In the genomic region with DNA sequence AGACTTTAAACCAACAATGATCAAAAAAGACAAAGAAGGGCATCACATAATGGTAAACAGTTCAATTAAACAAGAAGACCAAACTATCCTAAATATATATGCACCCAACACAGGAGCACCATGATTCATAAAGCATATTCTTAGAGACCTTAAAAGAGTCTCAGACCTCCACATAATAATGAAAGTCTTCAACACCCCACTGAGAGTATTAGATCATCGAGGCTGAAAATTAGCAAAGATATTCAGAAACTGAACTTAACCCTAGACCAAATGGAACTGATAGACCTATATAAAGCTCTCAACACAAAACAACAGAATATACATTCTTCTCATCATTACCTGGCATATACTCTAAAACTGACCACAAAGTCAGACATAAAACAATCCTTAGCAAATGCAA, we compare ENCODE assay signal across 27 cellular contexts.
"Had no signal": no experiment of that assay in that cellular context is flagged by ENCODE, and none has a peak within 500 bp of the region (broad histone marks: within the 10 kb centered on the region; RNA-seq: fewer than 3 reads in every experiment).

No MANE protein-coding gene starts in this region.

- H3K4me1 Mint-ChIP-seq: naive B cell; naive thymus-derived CD8-positive, alpha-beta T cell; nephron progenitor cell; neural crest cell; stimulated activated effector memory CD8-positive, alpha-beta T cell treated with anti-CD3 and anti-CD28 coated beads, Interleukin-12 subunit alpha, Interleukin-12 subunit beta, amount 100 ng/mL, for 72 hours; stimulated activated naive B cell treated with anti-CD40 and anti-IgM and Interleukin-4, amounts not matched to agents 10 μg/mL and 1 μg/mL and 100 μg/mL, for 72 hours had no signal

- H3K27me3 ChIP-seq: neutrophil, pancreas, right lobe of liver, sigmoid colon, stomach, thyroid gland, tibial nerve, upper lobe of left lung, vagina had no signal

- H3K4me1 ChIP-seq: psoas muscle, right lobe of liver, sigmoid colon, stomach, thyroid gland, tibial nerve, upper lobe of left lung, vagina had no signal

- H3K4me3 Mint-ChIP-seq: naive B cell; naive thymus-derived CD8-positive, alpha-beta T cell; natural killer cell treated with Interleukin-12 subunit alpha and Interleukin-12 subunit beta and Interleukin-15 and Interleukin-18, amount 100 ng/mL, for 72 hours; nephron progenitor cell; neural crest cell; stimulated activated effector memory CD8-positive, alpha-beta T cell treated with anti-CD3 and anti-CD28 coated beads, Interleukin-12 subunit alpha, Interleukin-12 subunit beta, amount 100 ng/mL, for 72 hours; stimulated activated naive B cell treated with anti-CD40 and anti-IgM and Interleukin-4, amounts not matched to agents 10 μg/mL and 1 μg/mL and 100 μg/mL, for 72 hours had no signal

- H3K9me3 Mint-ChIP-seq: natural killer cell treated with Interleukin-12 subunit alpha and Interleukin-12 subunit beta and Interleukin-15 and Interleukin-18, amount 100 ng/mL, for 72 hours; stimulated activated effector memory CD8-positive, alpha-beta T cell treated with anti-CD3 and anti-CD28 coated beads, Interleukin-12 subunit alpha, Interleukin-12 subunit beta, amount 100 ng/mL, for 72 hours had no signal

- H3K36me3 ChIP-seq: neutrophil, pancreas, right lobe of liver, sigmoid colon, stomach, thoracic aorta, thyroid gland, tibial nerve, upper lobe of left lung, vagina had no signal

- H3K27me3 Mint-ChIP-seq: stimulated activated naive B cell treated with anti-CD40 and anti-IgM and Interleukin-4, amounts not matched to agents 10 μg/mL and 1 μg/mL and 100 μg/mL, for 72 hours had no signal

- ATAC-seq: naive thymus-derived CD8-positive, alpha-beta T cell; natural killer cell treated with Interleukin-12 subunit alpha and Interleukin-12 subunit beta and Interleukin-15 and Interleukin-18, amount 100 ng/mL, for 72 hours; pancreas; psoas muscle; right cardiac atrium; right lobe of liver; stimulated activated effector memory CD8-positive, alpha-beta T cell treated with anti-CD3 and anti-CD28 coated beads, Interleukin-12 subunit alpha, Interleukin-12 subunit beta, amount 100 ng/mL, for 72 hours; stimulated activated naive B cell treated with anti-CD40 and anti-IgM and Interleukin-4, amounts not matched to agents 10 μg/mL and 1 μg/mL and 100 μg/mL, for 72 hours had no signal

- H3K4me3 ChIP-seq: pancreas, psoas muscle, right lobe of liver, sigmoid colon, stomach, thoracic aorta, thyroid gland, tibial nerve, upper lobe of left lung, vagina had no signal

- DNase-seq: naive B cell; naive thymus-derived CD8-positive, alpha-beta T cell; nephron progenitor cell; nucleus accumbens; pancreas; psoas muscle; right cardiac atrium; right lobe of liver; sigmoid colon; small intestine; stimulated activated CD4-positive, alpha-beta T cell treated with anti-CD3 and anti-CD28 coated beads, Interleukin-15, amount 100 ng/mL, for 24 hours; stimulated activated CD4-positive, alpha-beta T cell treated with anti-CD3 and anti-CD28 coated beads, Interleukin-2, amount 100 ng/mL, for 24 hours; stimulated activated CD4-positive, alpha-beta T cell treated with anti-CD3 and anti-CD28 coated beads, Interleukin-2, amount 100 ng/mL, for 48 hours; stimulated activated CD4-positive, alpha-beta T cell treated with anti-CD3 and anti-CD28 coated beads, Interleukin-4, amount 100 ng/mL, for 24 hours; stimulated activated naive B cell treated with anti-CD40 and anti-IgM and Interleukin-4, amounts not matched to agents 10 μg/mL and 1 μg/mL and 100 μg/mL, for 72 hours; stimulated activated naive CD4-positive, alpha-beta T cell treated with Interleukin-2 at 50 U/mL for 16 hours; stomach; thyroid gland; trophoblast cell; upper lobe of left lung had no signal

- H3K27ac ChIP-seq: neutrophil, pancreas, psoas muscle, right lobe of liver, sigmoid colon, stomach, thoracic aorta, thyroid gland, tibial nerve, upper lobe of left lung, vagina had no signal

- H3K9me3 ChIP-seq: neutrophil, pancreas, psoas muscle, right lobe of liver, sigmoid colon, stomach, thoracic aorta, thyroid gland, tibial nerve, upper lobe of left lung, vagina had no signal

- H3K27ac Mint-ChIP-seq: naive B cell; naive thymus-derived CD8-positive, alpha-beta T cell; natural killer cell treated with Interleukin-12 subunit alpha and Interleukin-12 subunit beta and Interleukin-15 and Interleukin-18, amount 100 ng/mL, for 72 hours; nephron progenitor cell; stimulated activated effector memory CD8-positive, alpha-beta T cell treated with anti-CD3 and anti-CD28 coated beads, Interleukin-12 subunit alpha, Interleukin-12 subunit beta, amount 100 ng/mL, for 72 hours; stimulated activated naive B cell treated with anti-CD40 and anti-IgM and Interleukin-4, amounts not matched to agents 10 μg/mL and 1 μg/mL and 100 μg/mL, for 72 hours had no signal
